15 cellular contexts compared by ENCODE assay signal in genomic region chrX:40041915-40042314, GRCh38.
"Had no signal": no experiment of that assay in that cellular context is flagged by ENCODE, and none has a peak within 500 bp of the region (broad histone marks: within the 10 kb centered on the region; RNA-seq: fewer than 3 reads in every experiment).

No MANE protein-coding gene starts in this region.

- H3K4me3 Mint-ChIP-seq: activated T-cell treated with anti-CD3 and anti-CD28 coated beads, Interleukin-2, amount 50 U/mL, for 24 hours; mesothelial cell of epicardium; nephron; stimulated activated memory B cell treated with anti-CD40 and anti-IgM and Interleukin-4, amounts not matched to agents 10 μg/mL and 1 μg/mL and 100 μg/mL, for 72 hours had no signal

- H3K4me1 Mint-ChIP-seq: mesothelial cell of epicardium, nephron had no signal

- DNase-seq: activated CD4-positive, alpha-beta T cell treated with anti-CD3 and anti-CD28 coated beads, Interleukin-2, amount 50 U/mL, for 1 hour; activated T-cell treated with anti-CD3 and anti-CD28 coated beads, Interleukin-2, amount 50 U/mL, for 24 hours; amniotic stem cell; foreskin fibroblast; sigmoid colon; SK-N-SH; stimulated activated CD4-positive, alpha-beta T cell treated with anti-CD3 and anti-CD28 coated beads, Interleukin-4, amount 100 ng/mL, for 24 hours; T1000; tibial artery; uterus had no signal

- H3K9me3 Mint-ChIP-seq: activated naive CD4-positive, alpha-beta T cell treated with anti-CD3 and anti-CD28 coated beads, Interleukin-2, amount 50 U/mL, for 72 hours; activated T-cell treated with anti-CD3 and anti-CD28 coated beads, Interleukin-2, amount 50 U/mL, for 24 hours; stimulated activated memory B cell treated with anti-CD40 and anti-IgM and Interleukin-4, amounts not matched to agents 10 μg/mL and 1 μg/mL and 100 μg/mL, for 72 hours had no signal

- H3K27ac Mint-ChIP-seq: activated T-cell treated with anti-CD3 and anti-CD28 coated beads, Interleukin-2, amount 50 U/mL, for 24 hours; mesothelial cell of epicardium; nephron; stimulated activated memory B cell treated with anti-CD40 and anti-IgM and Interleukin-4, amounts not matched to agents 10 μg/mL and 1 μg/mL and 100 μg/mL, for 72 hours had no signal

- H3K36me3 Mint-ChIP-seq: activated naive CD4-positive, alpha-beta T cell treated with anti-CD3 and anti-CD28 coated beads, Interleukin-2, amount 50 U/mL, for 72 hours; stimulated activated memory B cell treated with anti-CD40 and anti-IgM and Interleukin-4, amounts not matched to agents 10 μg/mL and 1 μg/mL and 100 μg/mL, for 72 hours had no signal

- ATAC-seq: activated CD4-positive, CD25-positive, alpha-beta regulatory T cell treated with anti-CD3 and anti-CD28 coated beads, Interleukin-2, amount 50 U/mL, for 24 hours; stimulated activated memory B cell treated with anti-CD40 and anti-IgM and Interleukin-4, amounts not matched to agents 10 μg/mL and 1 μg/mL and 100 μg/mL, for 72 hours had no signal

- H3K27me3 Mint-ChIP-seq: stimulated activated memory B cell treated with anti-CD40 and anti-IgM and Interleukin-4, amounts not matched to agents 10 μg/mL and 1 μg/mL and 100 μg/mL, for 72 hours had no signal
